ENCODE assay signal across 12 cellular contexts in the genomic region with DNA sequence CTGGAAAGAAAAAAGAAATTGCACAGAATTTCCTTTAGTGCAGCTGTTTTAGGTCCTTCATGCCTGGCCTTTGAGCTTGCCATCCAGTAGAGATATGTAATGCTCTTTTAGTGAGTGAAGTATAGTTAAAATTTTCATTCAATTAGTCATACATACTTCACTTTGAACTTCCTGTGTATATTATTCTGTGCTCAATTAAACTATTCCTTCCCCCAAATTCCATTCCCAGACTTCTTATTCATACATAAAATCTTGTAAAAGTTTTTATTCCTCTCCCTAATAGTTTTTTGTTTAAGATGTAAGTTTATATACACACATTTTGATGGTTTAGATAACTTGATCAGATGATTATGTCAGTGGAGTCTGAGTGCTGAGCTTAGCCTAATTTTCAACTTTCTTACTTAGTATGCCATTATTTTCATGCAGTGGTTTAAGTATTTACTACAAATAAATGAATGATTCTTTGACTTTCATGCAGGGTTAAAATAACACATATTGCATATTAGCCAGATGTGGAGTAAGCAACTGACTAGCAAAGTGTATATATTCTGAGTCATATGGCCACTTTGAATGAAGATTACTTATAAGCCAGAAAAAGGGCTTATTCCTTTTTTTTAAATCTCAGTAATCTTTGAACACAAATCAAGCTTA. TPM values are rescaled to one million over a fixed set of nuclear protein-coding genes. Genes with fewer than 3 reads are reported as not detected.
DNase-seq lines count a peak whose midpoint lies in the region; TF ChIP-seq lines count a peak whose summit lies in the region.
"Had no signal": no experiment of that assay in that cellular context is flagged by ENCODE, and none has a peak within 500 bp of the region (broad histone marks: within the 10 kb centered on the region; RNA-seq: fewer than 3 reads in every experiment).

No MANE protein-coding gene starts in this region.

- peak in 1 of 2 experiments; percentile 59; a peak in 1 of 4 replicates for TF ChIP-seq EP300 in SK-N-SH (IDR thresholded peaks at IDR 0.05; ENCODE audit: borderline replicate concordance in 1 of 2, low read depth in 1 of 2, low read length in 1 of 2)

- peak overlapping the region; percentile 35 for H3K4me2 ChIP-seq in SK-N-SH

- no peak for DNase-seq in SK-N-SH
- peak; percentile 68 for DNase-seq in fibroblast of pulmonary artery (ENCODE audit: low read depth)
- no peak for DNase-seq in stimulated activated CD4-positive, alpha-beta T cell treated with anti-CD3 and anti-CD28 coated beads, Interleukin-4, amount 100 ng/mL, for 4 hours
- DNase-seq in D341Med (ENCODE audit: low spot score): no peak
- no peak for DNase-seq in NCI-H2171 (lab: John Stamatoyannopoulos, UW)
- DNase-seq: activated CD4-positive, alpha-beta T cell treated with anti-CD3 and anti-CD28 coated beads, Interleukin-2, amount 50 U/mL, for 4 hours; Karpas-422; T-cell; thyroid gland had no signal

- H3K9ac ChIP-seq in SK-N-SH (peak overlapping the region; percentile 57), subcutaneous abdominal adipose tissue (ENCODE audit: low read length in 5 of 5) (no peak overlapping the region)
- H3K9ac ChIP-seq: parathyroid adenoma had no signal

- H3K9me3 ChIP-seq in HEK293 (ENCODE audit: control insufficient read depth, insufficient read depth, low read depth, low read length): no peaks in the 10 kb centered on the region
- H3K9me3 ChIP-seq in SK-N-SH: no peaks in the 10 kb centered on the region
- no peaks in the 10 kb centered on the region for H3K9me3 ChIP-seq in subcutaneous abdominal adipose tissue (ENCODE audit: control insufficient read depth in 5 of 5, low read length in 5 of 5)
- H3K9me3 ChIP-seq: thyroid gland had no signal

- TF ChIP-seq CTCF in HEK293 (tag by site-specific recombination; IDR thresholded peaks at IDR 0.05) (no peak), SK-N-SH (IDR thresholded peaks at IDR 0.05) (no peak), fibroblast of pulmonary artery (IDR thresholded peaks at IDR 0.05; ENCODE audit: low read length, missing control alignments) (no peak)

- H3K9me2 ChIP-seq in SK-N-SH: no peaks in the 10 kb centered on the region

- peaks cover 46% of the 10 kb centered on the region; the same call in 1 of the 2 replicates for H3K79me2 ChIP-seq in SK-N-SH (ENCODE audit: insufficient read depth)
- H3K79me2 ChIP-seq: parathyroid adenoma had no signal

- H3K36me3 ChIP-seq in HEK293 (ENCODE audit: control insufficient read depth in 2 of 2, insufficient read depth in 1 of 2, low read length in 2 of 2) (peaks cover 0 to 12% of the 10 kb centered on the region in 2 experiments; a peak in 1 of 3 replicates), SK-N-SH (replicated peaks in 1 of 2; ENCODE audit: control insufficient read depth in 1 of 2, insufficient read depth in 2 of 2, low read length in 1 of 2) (peaks cover 46 to 74% of the 10 kb centered on the region in 2 experiments), subcutaneous abdominal adipose tissue (ENCODE audit: control insufficient read depth in 5 of 5, insufficient read depth in 5 of 5, low read length in 5 of 5) (peaks cover 25 to 59% (median 40%) of the 10 kb centered on the region in 5 donors)
- H3K36me3 ChIP-seq: thyroid gland had no signal

- H3K27me3 ChIP-seq in SK-N-SH (ENCODE audit: insufficient read depth) (no peaks in the 10 kb centered on the region), subcutaneous abdominal adipose tissue (ENCODE audit: control insufficient read depth in 5 of 5, insufficient read depth in 4 of 5, low read length in 5 of 5) (no peaks in the 10 kb centered on the region)
- H3K27me3 ChIP-seq: thyroid gland had no signal

- TF ChIP-seq RAD21 in SK-N-SH (IDR thresholded peaks at IDR 0.05; ENCODE audit: low read length): no peak

- H3K4me1 ChIP-seq in HEK293 (ENCODE audit: control insufficient read depth, insufficient read depth, low read length) (0 out of 2 replicates have a peak, but pooled peaks cover 5% of the 10 kb centered on the region), SK-N-SH (ENCODE audit: control insufficient read depth in 1 of 2, insufficient read depth in 2 of 2, low read depth in 1 of 2, low read length in 1 of 2) (peaks cover 0 to 18% of the 10 kb centered on the region in 2 experiments; a peak in 3 of 4 replicates), subcutaneous abdominal adipose tissue (ENCODE audit: control insufficient read depth in 5 of 5, insufficient read depth in 5 of 5, low read length in 5 of 5) (peaks cover 0 to 6% (median 3%) of the 10 kb centered on the region in 5 donors)
- H3K4me1 ChIP-seq: parathyroid adenoma, thyroid gland had no signal

- H3F3A ChIP-seq in SK-N-SH (replicated peaks; ENCODE audit: insufficient read depth): peaks cover 42% of the 10 kb centered on the region

- H3K27ac ChIP-seq in HEK293 (ENCODE audit: extremely low read depth, low read depth, low read length) (no peak overlapping the region), SK-N-SH (ENCODE audit: low read depth in 2 of 2, low read length in 1 of 2) (peak overlapping the region; percentile 71 to 95; a peak in 3 of 4 replicates), subcutaneous abdominal adipose tissue (ENCODE audit: low read depth, low read length) (peak overlapping the region; percentile 27)
- H3K27ac ChIP-seq: parathyroid adenoma, thyroid gland had no signal

- H2AFZ ChIP-seq in SK-N-SH (ENCODE audit: low read depth): no peak overlapping the region
- H2AFZ ChIP-seq: parathyroid adenoma had no signal

- H4K20me1 ChIP-seq in SK-N-SH (ENCODE audit: insufficient read depth): no peaks in the 10 kb centered on the region

- POLR2A ChIA-PET in HEK293 (lab: Yijun Ruan, JAX): no interaction called here
- POLR2A ChIA-PET in SK-N-SH (lab: Yijun Ruan, JAX): interaction anchor here (0.6 kb wide), 1 partner anchor 18 kb away, joined by 3 read pairs; no protein-coding TSS in a partner anchor

- H3K4me3 ChIP-seq in HEK293 (ENCODE audit: low read depth, low read length) (no peak overlapping the region), SK-N-SH (ENCODE audit: low read depth in 2 of 2, low read length in 1 of 2) (no peak overlapping the region), fibroblast of pulmonary artery (replicated peaks; ENCODE audit: low read depth, low read length) (no peak overlapping the region), subcutaneous abdominal adipose tissue (ENCODE audit: low read depth in 1 of 5, low read length in 5 of 5) (no peak overlapping the region)
- H3K4me3 ChIP-seq: thyroid gland had no signal

- CTCF ChIA-PET in HEK293 (lab: Yijun Ruan, JAX): interaction anchor here (1.1 to 1.2 kb wide), 2 partner anchors 31 to 78 kb away, joined by 3 to 5 read pairs; no protein-coding TSS in a partner anchor
- CTCF ChIA-PET in SK-N-SH (lab: Yijun Ruan, JAX): interaction anchor here (1.6 kb wide), 1 partner anchor 31 kb away, joined by 8 read pairs; no protein-coding TSS in a partner anchor

TF ChIP-seq in HEK293, 187 proteins besides CTCF, POLR2A, EP300 and RAD21 (continues in another document):
- TF ChIP-seq ZEB2 (tag by site-specific recombination; IDR thresholded peaks at IDR 0.05) (peak; percentile 60; the same call in 1 of the 2 replicates), SETDB1 (IDR thresholded peaks at IDR 0.05; ENCODE audit: insufficient read length, low read length) (no peak), ZFP37 (tag by site-specific recombination; IDR thresholded peaks at IDR 0.05) (no peak), ZNF426 (tag by site-specific recombination; IDR thresholded peaks at IDR 0.05) (no peak), ZNF302 (tag by site-specific recombination; IDR thresholded peaks at IDR 0.05; ENCODE audit: low read depth) (no peak)

TF ChIP-seq in SK-N-SH, 30 proteins besides CTCF, POLR2A, EP300 and RAD21 (continues in another document):
- no peak for TF ChIP-seq CHD2 (IDR thresholded peaks at IDR 0.05; ENCODE audit: low read length, partially characterized antibody)
- peak; percentile 39 for TF ChIP-seq RXRA (IDR thresholded peaks at IDR 0.05; ENCODE audit: borderline replicate concordance, low read depth)
- no peak for TF ChIP-seq FOXJ3 (CRISPR knock-in tag; IDR thresholded peaks at IDR 0.05)
- TF ChIP-seq JUND (IDR thresholded peaks at IDR 0.05): peak; percentile 69
- TF ChIP-seq FOXM1 (IDR thresholded peaks at IDR 0.05; ENCODE audit: low read depth): 0 out of 2 replicates have a peak, but pooled peaks have one; percentile 30
- TF ChIP-seq TEAD4 (IDR thresholded peaks at IDR 0.05; ENCODE audit: borderline replicate concordance, insufficient read depth): peak; percentile 73; the same call in 1 of the 2 replicates
- TF ChIP-seq, protein P1, sequence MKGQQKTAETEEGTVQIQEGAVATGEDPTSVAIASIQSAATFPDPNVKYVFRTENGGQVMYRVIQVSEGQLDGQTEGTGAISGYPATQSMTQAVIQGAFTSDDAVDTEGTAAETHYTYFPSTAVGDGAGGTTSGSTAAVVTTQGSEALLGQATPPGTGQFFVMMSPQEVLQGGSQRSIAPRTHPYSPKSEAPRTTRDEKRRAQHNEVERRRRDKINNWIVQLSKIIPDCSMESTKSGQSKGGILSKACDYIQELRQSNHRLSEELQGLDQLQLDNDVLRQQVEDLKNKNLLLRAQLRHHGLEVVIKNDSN (IDR thresholded peaks at IDR 0.05; ENCODE audit: borderline replicate concordance, low read depth): no peak
- TF ChIP-seq FOSL2 (IDR thresholded peaks at IDR 0.05; ENCODE audit: borderline replicate concordance, low read depth): peak; percentile 69
- TF ChIP-seq MXI1 (IDR thresholded peaks at IDR 0.05; ENCODE audit: low read depth, low read length): no peak
- TF ChIP-seq YY1 (IDR thresholded peaks at IDR 0.05; ENCODE audit: low read depth): no peak
- TF ChIP-seq, protein P2, sequence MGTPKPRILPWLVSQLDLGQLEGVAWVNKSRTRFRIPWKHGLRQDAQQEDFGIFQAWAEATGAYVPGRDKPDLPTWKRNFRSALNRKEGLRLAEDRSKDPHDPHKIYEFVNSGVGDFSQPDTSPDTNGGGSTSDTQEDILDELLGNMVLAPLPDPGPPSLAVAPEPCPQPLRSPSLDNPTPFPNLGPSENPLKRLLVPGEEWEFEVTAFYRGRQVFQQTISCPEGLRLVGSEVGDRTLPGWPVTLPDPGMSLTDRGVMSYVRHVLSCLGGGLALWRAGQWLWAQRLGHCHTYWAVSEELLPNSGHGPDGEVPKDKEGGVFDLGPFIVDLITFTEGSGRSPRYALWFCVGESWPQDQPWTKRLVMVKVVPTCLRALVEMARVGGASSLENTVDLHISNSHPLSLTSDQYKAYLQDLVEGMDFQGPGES (IDR thresholded peaks at IDR 0.05; ENCODE audit: low read depth, low read length): no peak
- TF ChIP-seq TCF12 (IDR thresholded peaks at IDR 0.05): peak; percentile 59

RNA-seq across cellular contexts. Expression of gene ABHD10, which starts 42.5 kb away (rescaled TPM):
- polyA plus RNA-seq in SK-N-SH (2012; rRNA removed): 14.8 and 18.3 TPM in 2 replicates
- 21.0 and 22.0 TPM in 2 replicates for polyA plus RNA-seq in SK-N-SH (2012; cell fraction: cytosol; rRNA removed)
- 6.4 and 16.8 TPM in 2 replicates for polyA plus RNA-seq in SK-N-SH (2012; cell fraction: nucleus; rRNA removed)
